ENCODE assay signal across 8 cellular contexts in genomic region chr7:100478966-100479660, GRCh38. TPM values are rescaled to one million over a fixed set of nuclear protein-coding genes. Genes with fewer than 3 reads are reported as not detected.
A peak's percentile ranks its signal among the peaks of the same experiment; 100 is the strongest.
DNase-seq lines count a peak whose midpoint lies in the region; ATAC-seq and TF ChIP-seq lines count a peak whose summit lies in the region.

TSC22D4 (minus strand) TSS chr7:100479214; CDS start chr7:100478038, 1,176 bp downstream.

- CTCF ChIA-PET in HCT116 (lab: Charles Lee) (interaction anchor here (1.0 to 3.3 kb wide), 3 partner anchors 9 to 80 kb away, joined by 3 to 14 read pairs (median 4); partner anchors contain the start of gene ZCWPW1), SK-N-SH (lab: Yijun Ruan, JAX) (interaction anchor here (1.0 to 8.1 kb wide), 11 partner anchors 10 to 213 kb away, joined by 3 to 152 read pairs (median 6); partner anchors contain the start of gene SPACDR)
- CTCF ChIA-PET in activated naive CD4-positive, alpha-beta T cell treated with anti-CD3 and anti-CD28 coated beads, Interleukin-2, amount 10 ng/mL, durations not matched to agents 7 days and 5 days (lab: Charles Lee), result interaction anchor here (1.0 to 4.5 kb wide), 6 partner anchors 10 to 106 kb away, joined by 3 to 26 read pairs (median 5); no protein-coding TSS in a partner anchor

- RAD21 ChIA-PET in HCT116 (lab: Charles Lee; ENCODE audit: low non-redundant PET in 1 of 2, low total read pairs in 2 of 2, uncharacterized antibody in 2 of 2, unreplicated experiment in 2 of 2), result interaction anchor here (0.9 to 1.0 kb wide), 2 partner anchors 9 to 13 kb away, joined by 4 read pairs; no protein-coding TSS in a partner anchor

- H3K4me1 Mint-ChIP-seq in activated naive CD4-positive, alpha-beta T cell treated with anti-CD3 and anti-CD28 coated beads, Interleukin-2, amount 10 ng/mL, durations not matched to agents 7 days and 5 days, result peaks cover 47% of the 10 kb centered on the region

- H3K36me3 Mint-ChIP-seq in activated naive CD4-positive, alpha-beta T cell treated with anti-CD3 and anti-CD28 coated beads, Interleukin-2, amount 10 ng/mL, durations not matched to agents 7 days and 5 days, result peaks cover 25% of the 10 kb centered on the region

- H3K9ac ChIP-seq in ES-I3 (ENCODE audit: low read depth, low read length) (peak within 1 kb of the TSS; percentile 83), HCT116 (ENCODE audit: low read length) (peak within 1 kb of the TSS; percentile 80), SK-N-SH (peak within 1 kb of the TSS; percentile 89), subcutaneous abdominal adipose tissue (ENCODE audit: low read length in 5 of 5) (peak within 1 kb of the TSS; percentile 84 to 95 (median 92))

- no peaks in the 10 kb centered on the region for H3K9me3 Mint-ChIP-seq in activated naive CD4-positive, alpha-beta T cell treated with anti-CD3 and anti-CD28 coated beads, Interleukin-2, amount 10 ng/mL, durations not matched to agents 7 days and 5 days

- BruUV-seq in HCT116 (replicated peaks; lab: Mats Ljungman, UMichigan), result no TSS peak

- TF ChIP-seq POLR2A in HCT116 (IDR thresholded peaks at IDR 0.05; ENCODE audit: borderline replicate concordance, extremely low read depth, insufficient read depth, insufficient read length), result no peak
- peak; percentile 69 for TF ChIP-seq POLR2A in NB4 (IDR thresholded peaks at IDR 0.05; ENCODE audit: extremely low read depth, insufficient read length)
- peak; percentile 74 to 84 for TF ChIP-seq POLR2A in gastroesophageal sphincter (IDR thresholded peaks at IDR 0.05)

- peaks cover 3% of the 10 kb centered on the region for H3K27me3 Mint-ChIP-seq in activated naive CD4-positive, alpha-beta T cell treated with anti-CD3 and anti-CD28 coated beads, Interleukin-2, amount 10 ng/mL, durations not matched to agents 7 days and 5 days

- H2AFZ ChIP-seq in HCT116 (ENCODE audit: low read depth, low read length, poor library complexity, severe bottlenecking) (peak within 1 kb of the TSS; percentile 6), SK-N-SH (ENCODE audit: low read depth) (peak within 1 kb of the TSS; percentile 82)

- POLR2A ChIA-PET in HCT116 (lab: Charles Lee), result interaction anchor here (0.6 to 1.2 kb wide), 7 partner anchors 24 to 427 kb away, joined by 3 to 5 read pairs (median 3); partner anchors contain the start of genes FBXO24, GIGYF1, LRCH4 and ZCWPW1
- POLR2A ChIA-PET in SK-N-SH (lab: Yijun Ruan, JAX), result interaction anchor here (0.9 to 2.2 kb wide), 7 partner anchors 10 to 134 kb away, joined by 4 to 11 read pairs (median 4); partner anchors contain the start of genes FBXO24, LRCH4, MOSPD3 and PCOLCE

- peak; percentile 74 for DNase-seq in HCT116 (ENCODE audit: low read depth, low spot score)
- peak; percentile 99 for DNase-seq in NB4 (ENCODE audit: low read depth)
- DNase-seq in SK-N-SH, result peak; percentile 97
- DNase-seq in activated naive CD4-positive, alpha-beta T cell treated with anti-CD3 and anti-CD28 coated beads, Interleukin-2, amount 10 ng/mL, durations not matched to agents 7 days and 5 days, result peak; percentile 94

- no peak for TF ChIP-seq RAD21 in HCT116 (IDR thresholded peaks at IDR 0.05; ENCODE audit: low read depth)
- TF ChIP-seq RAD21 in SK-N-SH (IDR thresholded peaks at IDR 0.05; ENCODE audit: low read length), result no peak

- H3K79me2 ChIP-seq in HCT116 (ENCODE audit: insufficient read depth, low read length) (peaks cover 6% of the 10 kb centered on the region; the same call in 1 of the 2 replicates), SK-N-SH (ENCODE audit: insufficient read depth) (peaks cover 45% of the 10 kb centered on the region)

- peak within 1 kb of the TSS; percentile 81 for H3K4me2 ChIP-seq in HCT116 (ENCODE audit: low read length)
- H3K4me2 ChIP-seq in SK-N-SH, result peak within 1 kb of the TSS; percentile 99

- intact Hi-C loops in HCT116 (cut with micrococcal nuclease), result no loop called here

- WGBS in SK-N-SH (ENCODE audit: low lambda C conversion rate), result 2% methylated on average over 25 of the region's 26 CpGs
- 0% methylated on average over 11 of the region's 26 CpGs; no CpG with 5 or more reads in 1 of the 2 donors for WGBS in gastroesophageal sphincter (ENCODE audit: low coverage in 1 of 2), 2 donors

- TF ChIP-seq CTCF in HCT116 (IDR thresholded peaks at IDR 0.05 in 2 of 3, conservative IDR thresholded peaks at IDR 0.05 in 1 of 3; ENCODE audit: borderline replicate concordance in 1 of 3, insufficient read depth in 1 of 3, low read depth in 2 of 3, low read length in 2 of 3), result no peak
- no peak for TF ChIP-seq CTCF in NB4 (IDR thresholded peaks at IDR 0.05; ENCODE audit: low read depth, low read length)
- TF ChIP-seq CTCF in SK-N-SH (IDR thresholded peaks at IDR 0.05), result no peak
- TF ChIP-seq CTCF in gastroesophageal sphincter (IDR thresholded peaks at IDR 0.05), result no peak
- peak; percentile 32 for TF ChIP-seq CTCF in neutrophil (IDR thresholded peaks at IDR 0.05)

- ATAC-seq in HCT116 (peak; percentile 75), gastroesophageal sphincter (peak; percentile 91)

- peaks cover 8% of the 10 kb centered on the region; the same call in 1 of the 2 replicates for H3K4me1 ChIP-seq in ES-I3 (ENCODE audit: insufficient read depth, low read length)
- H3K4me1 ChIP-seq in HCT116 (ENCODE audit: control insufficient read depth in 1 of 2, insufficient read depth in 2 of 2, low read length in 2 of 2), result peaks cover 8 to 29% of the 10 kb centered on the region in 2 experiments
- peaks cover 16 to 27% of the 10 kb centered on the region in 2 experiments; a peak in 3 of 4 replicates for H3K4me1 ChIP-seq in SK-N-SH (ENCODE audit: control insufficient read depth in 1 of 2, insufficient read depth in 2 of 2, low read depth in 1 of 2, low read length in 1 of 2)
- H3K4me1 ChIP-seq in gastroesophageal sphincter, result peaks cover 0 to 69% (median 45%) of the 10 kb centered on the region in 3 donors
- H3K4me1 ChIP-seq in neutrophil (ENCODE audit: control insufficient read depth in 1 of 2, insufficient read depth in 1 of 2, low read depth in 1 of 2, low read length in 1 of 2), result peaks cover 41 to 42% of the 10 kb centered on the region in 2 experiments
- H3K4me1 ChIP-seq in subcutaneous abdominal adipose tissue (ENCODE audit: control insufficient read depth in 5 of 5, insufficient read depth in 5 of 5, low read length in 5 of 5), result peaks cover 8 to 48% (median 41%) of the 10 kb centered on the region in 5 donors

- H3K9me3 ChIP-seq in ES-I3 (ENCODE audit: control insufficient read depth, insufficient read depth, low read length) (no peaks in the 10 kb centered on the region), HCT116 (ENCODE audit: control insufficient read depth in 1 of 2, insufficient read depth in 1 of 2, low read depth in 1 of 2, low read length in 2 of 2) (no peaks in the 10 kb centered on the region), SK-N-SH (no peaks in the 10 kb centered on the region), gastroesophageal sphincter (no peaks in the 10 kb centered on the region), neutrophil (no peaks in the 10 kb centered on the region), subcutaneous abdominal adipose tissue (ENCODE audit: control insufficient read depth in 5 of 5, low read length in 5 of 5) (no peaks in the 10 kb centered on the region)

- TF ChIP-seq EP300 in SK-N-SH (IDR thresholded peaks at IDR 0.05; ENCODE audit: borderline replicate concordance in 1 of 2, low read depth in 1 of 2, low read length in 1 of 2) (peak in 1 of 2 experiments; percentile 25; a peak in 1 of 4 replicates), gastroesophageal sphincter (IDR thresholded peaks at IDR 0.05) (no peak)

- no peaks in the 10 kb centered on the region for H3K27me3 ChIP-seq in HCT116 (ENCODE audit: insufficient read depth, low read length)
- H3K27me3 ChIP-seq in SK-N-SH (ENCODE audit: insufficient read depth), result no peaks in the 10 kb centered on the region
- no peaks in the 10 kb centered on the region for H3K27me3 ChIP-seq in gastroesophageal sphincter
- peaks cover 17% of the 10 kb centered on the region for H3K27me3 ChIP-seq in neutrophil
- H3K27me3 ChIP-seq in subcutaneous abdominal adipose tissue (ENCODE audit: control insufficient read depth in 5 of 5, insufficient read depth in 4 of 5, low read length in 5 of 5), result no peaks in the 10 kb centered on the region

- H3K36me3 ChIP-seq in ES-I3 (ENCODE audit: insufficient read depth, low read length), result no peaks in the 10 kb centered on the region
- peaks cover 0 to 2% of the 10 kb centered on the region in 2 experiments; a peak in 1 of 4 replicates for H3K36me3 ChIP-seq in HCT116 (ENCODE audit: control insufficient read depth in 1 of 2, insufficient read depth in 2 of 2, low read length in 2 of 2)
- peaks cover 0 to 4% of the 10 kb centered on the region in 2 experiments for H3K36me3 ChIP-seq in SK-N-SH (replicated peaks in 1 of 2; ENCODE audit: control insufficient read depth in 1 of 2, insufficient read depth in 2 of 2, low read length in 1 of 2)
- H3K36me3 ChIP-seq in gastroesophageal sphincter, result peaks cover 0 to 15% of the 10 kb centered on the region in 2 donors
- peaks cover 37% of the 10 kb centered on the region for H3K36me3 ChIP-seq in neutrophil
- peaks cover 0 to 5% (median 5%) of the 10 kb centered on the region in 5 donors for H3K36me3 ChIP-seq in subcutaneous abdominal adipose tissue (ENCODE audit: control insufficient read depth in 5 of 5, insufficient read depth in 5 of 5, low read length in 5 of 5)

- H3F3A ChIP-seq in SK-N-SH (replicated peaks; ENCODE audit: insufficient read depth), result peaks cover 6% of the 10 kb centered on the region

- peak within 1 kb of the TSS; percentile 73 to 94 for H3K4me3 ChIP-seq in HCT116 (replicated peaks in 1 of 2; ENCODE audit: low read depth in 1 of 2, low read length in 2 of 2)
- H3K4me3 ChIP-seq in NB4 (ENCODE audit: low read depth, low read length), result peak within 1 kb of the TSS; percentile 98
- peak within 1 kb of the TSS; percentile 71 to 99 for H3K4me3 ChIP-seq in SK-N-SH (ENCODE audit: low read depth in 2 of 2, low read length in 1 of 2)
- peak within 1 kb of the TSS; percentile 69 to 78 for H3K4me3 ChIP-seq in gastroesophageal sphincter
- H3K4me3 ChIP-seq in neutrophil (ENCODE audit: low read depth in 1 of 2, low read length in 1 of 2), result peak within 1 kb of the TSS; percentile 86 to 97
- H3K4me3 ChIP-seq in subcutaneous abdominal adipose tissue (ENCODE audit: low read depth in 1 of 5, low read length in 5 of 5), result peak within 1 kb of the TSS; percentile 87 to 94 (median 89)

- H3K27ac ChIP-seq in HCT116 (ENCODE audit: low read depth, low read length) (peak within 1 kb of the TSS; percentile 83), SK-N-SH (ENCODE audit: low read depth in 2 of 2, low read length in 1 of 2) (peak within 1 kb of the TSS; percentile 76 to 78), gastroesophageal sphincter (peak within 1 kb of the TSS; percentile 67 to 94 (median 92)), neutrophil (peak within 1 kb of the TSS; percentile 98), subcutaneous abdominal adipose tissue (ENCODE audit: low read depth, low read length) (peak within 1 kb of the TSS; percentile 89)

- peak within 1 kb of the TSS; percentile 90 for H3K4me3 Mint-ChIP-seq in activated naive CD4-positive, alpha-beta T cell treated with anti-CD3 and anti-CD28 coated beads, Interleukin-2, amount 10 ng/mL, durations not matched to agents 7 days and 5 days

- H3K9me2 ChIP-seq in HCT116 (ENCODE audit: insufficient read depth) (no peaks in the 10 kb centered on the region), SK-N-SH (no peaks in the 10 kb centered on the region)

- peak within 1 kb of the TSS; percentile 93 for H3K27ac Mint-ChIP-seq in activated naive CD4-positive, alpha-beta T cell treated with anti-CD3 and anti-CD28 coated beads, Interleukin-2, amount 10 ng/mL, durations not matched to agents 7 days and 5 days

- H4K20me1 ChIP-seq in HCT116 (ENCODE audit: insufficient read depth), result no peaks in the 10 kb centered on the region
- H4K20me1 ChIP-seq in SK-N-SH (ENCODE audit: insufficient read depth), result peaks cover 15% of the 10 kb centered on the region; the same call in 1 of the 2 replicates

RNA-seq across cellular contexts. Expression of gene TSC22D4, which starts in this region (rescaled TPM):
- total RNA-seq in HCT116 (2021; ENCODE audit: unreplicated experiment) (36.9 TPM), gastroesophageal sphincter (10 to 100 TPM; 20.2 to 38.1 (median 26.1) TPM)
- polyA plus RNA-seq in HCT116 (2012), result 24.9 and 27.4 TPM in 2 replicates
- polyA plus RNA-seq in SK-N-SH (2012; rRNA removed), result 20.3 and 32.7 TPM in 2 replicates
- 13.4 and 24.0 TPM in 2 replicates for polyA plus RNA-seq in SK-N-SH (2012; cell fraction: cytosol; rRNA removed)
- 45.7 and 64.8 TPM in 2 replicates for polyA plus RNA-seq in SK-N-SH (2012; cell fraction: nucleus; rRNA removed)

Comparison
In these comparisons a context has a peak if more than half of its experiments do, and no peak if none do; other contexts are left out.
1. Peak in every context shown above with its lines: DNase-seq, ATAC-seq, H3K4me3 ChIP-seq and H3K27ac ChIP-seq.